Comparison of ENCODE assay signal across 1 cellular context in genomic region chr19:17873661-17874422, GRCh38.
TF ChIP-seq lines count a peak whose summit lies in the region.

No MANE protein-coding gene starts in this region.

TF ChIP-seq in neural cell, 6 proteins besides CTCF, POLR2A, EP300 and RAD21 (continued from another document):
- TF ChIP-seq REST (IDR thresholded peaks at IDR 0.05; ENCODE audit: borderline replicate concordance) (no peak), POLR2AphosphoS5 (IDR thresholded peaks at IDR 0.05) (no peak)
TF ChIP-seq in neural cell: peak in this region for 0.
